Comparison of ENCODE assay signal across 8 cellular contexts in genomic region chr2:64750001-64750816, GRCh38.
A peak's percentile ranks its signal among the peaks of the same experiment; 100 is the strongest.
DNase-seq lines count a peak whose midpoint lies in the region; ATAC-seq and TF ChIP-seq lines count a peak whose summit lies in the region.

No MANE protein-coding gene starts in this region.

- H3K4me3 ChIP-seq in neutrophil (ENCODE audit: low read depth in 1 of 2, low read length in 1 of 2) = peak overlapping the region; percentile 83 to 92
- H3K4me3 ChIP-seq in upper lobe of right lung = peak overlapping the region; percentile 77

- H3K9me3 Mint-ChIP-seq in activated naive CD4-positive, alpha-beta T cell treated with anti-CD3 and anti-CD28 coated beads, Interleukin-2, amount 50 U/mL, for 72 hours = no peaks in the 10 kb centered on the region

- TF ChIP-seq CTCF in neutrophil (IDR thresholded peaks at IDR 0.05) (no peak), upper lobe of right lung (IDR thresholded peaks at IDR 0.05) (peak; percentile 30)

- H3K9me3 ChIP-seq in neutrophil (no peaks in the 10 kb centered on the region), upper lobe of right lung (no peaks in the 10 kb centered on the region)

- H3K27ac ChIP-seq in neutrophil (peak overlapping the region; percentile 95), upper lobe of right lung (peak overlapping the region; percentile 96)

- intact Hi-C loops in upper lobe of right lung (cut with DNase I) = no loop called here

- H3K27ac Mint-ChIP-seq in activated naive CD4-positive, alpha-beta T cell treated with anti-CD3 and anti-CD28 coated beads, Interleukin-2, amount 50 U/mL, for 72 hours = peak overlapping the region; percentile 96 to 97

- DNase-seq in NCI-H1417 (lab: John Stamatoyannopoulos, UW) (peak; percentile 45 to 69 (median 67)), NCI-H1417 treated with DMSO at 0.1 percent for 48 hours (lab: John Stamatoyannopoulos, UW) (no peak), RPMI7951 (ENCODE audit: low read depth) (peak; percentile 54), glomerular visceral epithelial cell (ENCODE audit: extremely low spot score) (peak; percentile 65), upper lobe of right lung (peak; percentile 86)
- peak in 1 of 2 donors; percentile 67 for DNase-seq in activated naive CD4-positive, alpha-beta T cell treated with anti-CD3 and anti-CD28 coated beads, Interleukin-2, amount 50 U/mL, for 72 hours (ENCODE audit: low spot score in 2 of 2)

- peaks cover 3% of the 10 kb centered on the region for H3K36me3 ChIP-seq in neutrophil
- no peaks in the 10 kb centered on the region for H3K36me3 ChIP-seq in upper lobe of right lung

- peaks cover 14 to 16% of the 10 kb centered on the region in 2 experiments for H3K4me1 ChIP-seq in neutrophil (ENCODE audit: control insufficient read depth in 1 of 2, insufficient read depth in 1 of 2, low read depth in 1 of 2, low read length in 1 of 2)
- H3K4me1 ChIP-seq in upper lobe of right lung = peaks cover 22% of the 10 kb centered on the region

- H3K36me3 Mint-ChIP-seq in activated naive CD4-positive, alpha-beta T cell treated with anti-CD3 and anti-CD28 coated beads, Interleukin-2, amount 50 U/mL, for 72 hours = peaks cover 0 to 5% of the 10 kb centered on the region in 2 donors

- ATAC-seq in activated naive CD4-positive, alpha-beta T cell treated with anti-CD3 and anti-CD28 coated beads, Interleukin-2, amount 50 U/mL, for 72 hours = no peak
- peak; percentile 0 for ATAC-seq in upper lobe of right lung
- ATAC-seq in GM21515 (IDR thresholded peaks at IDR 0.05; ENCODE audit: unreplicated experiment) = no peak

- no peaks in the 10 kb centered on the region for H3K27me3 ChIP-seq in neutrophil
- H3K27me3 ChIP-seq in upper lobe of right lung = no peaks in the 10 kb centered on the region
